ENCODE assay signal across 8 cellular contexts in the genomic region with DNA sequence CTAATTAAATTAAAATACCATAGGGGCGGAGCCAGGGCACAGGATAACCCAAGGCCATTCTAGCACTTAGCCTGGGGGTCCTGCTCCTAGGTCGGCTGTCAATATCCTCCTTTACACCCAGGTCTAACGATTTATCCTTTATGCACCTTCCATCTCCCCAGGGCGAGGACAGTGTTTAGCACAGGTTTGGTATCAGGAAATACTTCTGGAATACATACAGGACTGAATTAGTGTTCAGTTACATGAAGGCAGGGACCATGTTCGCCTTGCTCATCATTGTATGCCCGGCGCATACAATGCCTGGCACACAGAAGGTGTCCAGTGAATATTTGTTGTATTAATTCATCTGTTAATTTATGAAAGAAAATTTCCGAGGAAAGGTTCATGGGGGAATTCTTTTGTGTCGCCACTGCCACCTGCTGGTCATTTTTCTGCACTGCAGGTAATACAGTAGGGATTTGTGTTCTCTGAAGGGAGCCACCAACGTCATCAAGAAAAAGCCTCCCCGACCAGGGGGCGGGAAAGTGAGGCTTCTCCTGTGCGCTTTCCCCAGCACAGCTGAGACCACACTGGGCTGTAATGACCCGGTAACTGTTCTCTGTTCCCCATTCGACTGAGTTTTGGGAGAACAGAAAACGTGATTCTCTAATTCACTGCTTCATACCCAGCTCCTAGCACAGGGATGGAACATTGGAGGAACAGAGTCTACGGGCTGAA.
DNase-seq lines count a peak whose midpoint lies in the region; ATAC-seq and TF ChIP-seq lines count a peak whose summit lies in the region.

No MANE protein-coding gene starts in this region.

- 6% methylated on average over 16 of the region's 17 CpGs for WGBS in right lobe of liver (ENCODE audit: insufficient coverage, low coverage, low lambda C conversion rate, missing lambda C conversion rate)

- H3K4me3 ChIP-seq in HEK293 (ENCODE audit: low read depth, low read length) (peak overlapping the region; percentile 15), right lobe of liver (no peak overlapping the region)

- intact Hi-C loops in right lobe of liver (cut with DNase I): loop anchor here in 1 of 2 donors (10.0 kb wide), 1 partner anchor 304 kb away; no protein-coding TSS in a partner anchor

- peak; percentile 63 to 80 (median 72) for ATAC-seq in right lobe of liver
- no peak for ATAC-seq in GM18517 (IDR thresholded peaks at IDR 0.05; ENCODE audit: unreplicated experiment)

- peak; percentile 36 to 40 for DNase-seq in AML-193 (lab: John Stamatoyannopoulos, UW)
- peak; percentile 21 for DNase-seq in NCI-H526 treated with DMSO at 0.1 percent for 48 hours (lab: John Stamatoyannopoulos, UW)
- DNase-seq in activated CD4-positive, alpha-beta T cell treated with anti-CD3 and anti-CD28 coated beads, Interleukin-2, amount 50 U/mL, for 48 hours: peak; percentile 74 to 79
- DNase-seq in effector CD4-positive, alpha-beta T cell: peak; percentile 50
- peak in 2 of 3 donors; percentile 38 to 60 for DNase-seq in right lobe of liver
- peak; percentile 17 to 47 (median 38) for DNase-seq in stimulated activated CD4-positive, alpha-beta T cell treated with anti-CD3 and anti-CD28 coated beads, TNF-alpha, amount 100 ng/mL, for 1 hour (ENCODE audit: low read depth in 3 of 3, low spot score in 1 of 3)

- POLR2A ChIA-PET in HEK293 (lab: Yijun Ruan, JAX): interaction anchor here (0.9 kb wide), 1 partner anchor 123 kb away, joined by 3 read pairs; a partner anchor contains a TSS

- H3K36me3 ChIP-seq in HEK293 (ENCODE audit: control insufficient read depth in 2 of 2, insufficient read depth in 1 of 2, low read length in 2 of 2): no peaks in the 10 kb centered on the region
- H3K36me3 ChIP-seq in right lobe of liver: no peaks in the 10 kb centered on the region

- H3K27ac ChIP-seq in HEK293 (ENCODE audit: extremely low read depth, low read depth, low read length) (no peak overlapping the region), right lobe of liver (no peak overlapping the region)

- TF ChIP-seq CTCF in HEK293 (tag by site-specific recombination; IDR thresholded peaks at IDR 0.05) (peak; percentile 39; the same call in 1 of the 2 replicates), right lobe of liver (IDR thresholded peaks at IDR 0.05) (peak; percentile 66 to 96 (median 90))

- peaks cover 0 to 3% of the 10 kb centered on the region in 2 donors for H3K27me3 ChIP-seq in right lobe of liver

- H3K4me1 ChIP-seq in HEK293 (ENCODE audit: control insufficient read depth, insufficient read depth, low read length) (no peaks in the 10 kb centered on the region), right lobe of liver (peaks cover 0 to 4% (median 0%) of the 10 kb centered on the region in 4 donors)

- CTCF ChIA-PET in HEK293 (lab: Yijun Ruan, JAX): interaction anchor here (0.6 to 12.1 kb wide), 23 partner anchors 8 to 1500 kb away, joined by 3 to 226 read pairs (median 4); no protein-coding TSS in a partner anchor

- H3K9me3 ChIP-seq in HEK293 (ENCODE audit: control insufficient read depth, insufficient read depth, low read depth, low read length): no peaks in the 10 kb centered on the region
- H3K9me3 ChIP-seq in right lobe of liver: no peaks in the 10 kb centered on the region

- TF ChIP-seq POLR2A in right lobe of liver (IDR thresholded peaks at IDR 0.05): no peak

TF ChIP-seq in HEK293, 187 proteins besides CTCF, POLR2A, EP300 and RAD21 (continues in another document):
- TF ChIP-seq ZBTB17 (tag by site-specific recombination; IDR thresholded peaks at IDR 0.05): peak; percentile 88
- TF ChIP-seq ZNF830 (tag by site-specific recombination; IDR thresholded peaks at IDR 0.05; ENCODE audit: low read depth): no peak
- TF ChIP-seq, protein P1, sequence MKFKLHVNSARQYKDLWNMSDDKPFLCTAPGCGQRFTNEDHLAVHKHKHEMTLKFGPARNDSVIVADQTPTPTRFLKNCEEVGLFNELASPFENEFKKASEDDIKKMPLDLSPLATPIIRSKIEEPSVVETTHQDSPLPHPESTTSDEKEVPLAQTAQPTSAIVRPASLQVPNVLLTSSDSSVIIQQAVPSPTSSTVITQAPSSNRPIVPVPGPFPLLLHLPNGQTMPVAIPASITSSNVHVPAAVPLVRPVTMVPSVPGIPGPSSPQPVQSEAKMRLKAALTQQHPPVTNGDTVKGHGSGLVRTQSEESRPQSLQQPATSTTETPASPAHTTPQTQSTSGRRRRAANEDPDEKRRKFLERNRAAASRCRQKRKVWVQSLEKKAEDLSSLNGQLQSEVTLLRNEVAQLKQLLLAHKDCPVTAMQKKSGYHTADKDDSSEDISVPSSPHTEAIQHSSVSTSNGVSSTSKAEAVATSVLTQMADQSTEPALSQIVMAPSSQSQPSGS (tag by site-specific recombination; IDR thresholded peaks at IDR 0.05; ENCODE audit: low read depth): 0 out of 2 replicates have a peak, but pooled peaks have one; percentile 14
- TF ChIP-seq ZBTB21 (tag by site-specific recombination; IDR thresholded peaks at IDR 0.05): peak; percentile 40; the same call in 1 of the 2 replicates
- no peak for TF ChIP-seq ZNF169 (tag by site-specific recombination; IDR thresholded peaks at IDR 0.05)
- no peak for TF ChIP-seq SCRT2 (tag by site-specific recombination; IDR thresholded peaks at IDR 0.05)
- TF ChIP-seq ZNF248 (tag by site-specific recombination; IDR thresholded peaks at IDR 0.05): no peak
- TF ChIP-seq, protein P2, sequence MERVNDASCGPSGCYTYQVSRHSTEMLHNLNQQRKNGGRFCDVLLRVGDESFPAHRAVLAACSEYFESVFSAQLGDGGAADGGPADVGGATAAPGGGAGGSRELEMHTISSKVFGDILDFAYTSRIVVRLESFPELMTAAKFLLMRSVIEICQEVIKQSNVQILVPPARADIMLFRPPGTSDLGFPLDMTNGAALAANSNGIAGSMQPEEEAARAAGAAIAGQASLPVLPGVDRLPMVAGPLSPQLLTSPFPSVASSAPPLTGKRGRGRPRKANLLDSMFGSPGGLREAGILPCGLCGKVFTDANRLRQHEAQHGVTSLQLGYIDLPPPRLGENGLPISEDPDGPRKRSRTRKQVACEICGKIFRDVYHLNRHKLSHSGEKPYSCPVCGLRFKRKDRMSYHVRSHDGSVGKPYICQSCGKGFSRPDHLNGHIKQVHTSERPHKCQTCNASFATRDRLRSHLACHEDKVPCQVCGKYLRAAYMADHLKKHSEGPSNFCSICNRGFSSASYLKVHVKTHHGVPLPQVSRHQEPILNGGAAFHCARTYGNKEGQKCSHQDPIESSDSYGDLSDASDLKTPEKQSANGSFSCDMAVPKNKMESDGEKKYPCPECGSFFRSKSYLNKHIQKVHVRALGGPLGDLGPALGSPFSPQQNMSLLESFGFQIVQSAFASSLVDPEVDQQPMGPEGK (tag by site-specific recombination; IDR thresholded peaks at IDR 0.05): 0 out of 2 replicates have a peak, but pooled peaks have one; percentile 21
- no peak for TF ChIP-seq ZNF747 (tag by site-specific recombination; IDR thresholded peaks at IDR 0.05)
- TF ChIP-seq SALL2 (tag by site-specific recombination; IDR thresholded peaks at IDR 0.05; ENCODE audit: borderline replicate concordance): no peak
- no peak for TF ChIP-seq ZNF155 (tag by site-specific recombination; IDR thresholded peaks at IDR 0.05)
- no peak for TF ChIP-seq ZXDB (tag by site-specific recombination; IDR thresholded peaks at IDR 0.05)
- TF ChIP-seq ZNF624 (tag by site-specific recombination; IDR thresholded peaks at IDR 0.05): no peak
- TF ChIP-seq ZNF473 (tag by site-specific recombination; IDR thresholded peaks at IDR 0.05): no peak
- TF ChIP-seq ZNF19 (tag by site-specific recombination; IDR thresholded peaks at IDR 0.05; ENCODE audit: low read depth): no peak
- TF ChIP-seq ZBTB1 (tag by site-specific recombination; IDR thresholded peaks at IDR 0.05): no peak
- TF ChIP-seq, protein P3, sequence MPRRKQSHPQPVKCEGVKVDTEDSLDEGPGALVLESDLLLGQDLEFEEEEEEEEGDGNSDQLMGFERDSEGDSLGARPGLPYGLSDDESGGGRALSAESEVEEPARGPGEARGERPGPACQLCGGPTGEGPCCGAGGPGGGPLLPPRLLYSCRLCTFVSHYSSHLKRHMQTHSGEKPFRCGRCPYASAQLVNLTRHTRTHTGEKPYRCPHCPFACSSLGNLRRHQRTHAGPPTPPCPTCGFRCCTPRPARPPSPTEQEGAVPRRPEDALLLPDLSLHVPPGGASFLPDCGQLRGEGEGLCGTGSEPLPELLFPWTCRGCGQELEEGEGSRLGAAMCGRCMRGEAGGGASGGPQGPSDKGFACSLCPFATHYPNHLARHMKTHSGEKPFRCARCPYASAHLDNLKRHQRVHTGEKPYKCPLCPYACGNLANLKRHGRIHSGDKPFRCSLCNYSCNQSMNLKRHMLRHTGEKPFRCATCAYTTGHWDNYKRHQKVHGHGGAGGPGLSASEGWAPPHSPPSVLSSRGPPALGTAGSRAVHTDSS (tag by site-specific recombination; IDR thresholded peaks at IDR 0.05): no peak
- no peak for TF ChIP-seq ZNF184 (tag by site-specific recombination; IDR thresholded peaks at IDR 0.05)
- peak; percentile 69 for TF ChIP-seq ZNF629 (tag by site-specific recombination; IDR thresholded peaks at IDR 0.05)
- TF ChIP-seq ZNF776 (tag by site-specific recombination; IDR thresholded peaks at IDR 0.05; ENCODE audit: borderline replicate concordance): no peak
- TF ChIP-seq YY1 (tag by site-specific recombination; IDR thresholded peaks at IDR 0.05): no peak
- TF ChIP-seq, protein P4, sequence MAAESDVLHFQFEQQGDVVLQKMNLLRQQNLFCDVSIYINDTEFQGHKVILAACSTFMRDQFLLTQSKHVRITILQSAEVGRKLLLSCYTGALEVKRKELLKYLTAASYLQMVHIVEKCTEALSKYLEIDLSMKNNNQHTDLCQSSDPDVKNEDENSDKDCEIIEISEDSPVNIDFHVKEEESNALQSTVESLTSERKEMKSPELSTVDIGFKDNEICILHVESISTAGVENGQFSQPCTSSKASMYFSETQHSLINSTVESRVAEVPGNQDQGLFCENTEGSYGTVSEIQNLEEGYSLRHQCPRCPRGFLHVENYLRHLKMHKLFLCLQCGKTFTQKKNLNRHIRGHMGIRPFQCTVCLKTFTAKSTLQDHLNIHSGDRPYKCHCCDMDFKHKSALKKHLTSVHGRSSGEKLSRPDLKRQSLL (tag by site-specific recombination; IDR thresholded peaks at IDR 0.05): no peak
- TF ChIP-seq ZNF121 (tag by site-specific recombination; IDR thresholded peaks at IDR 0.05): no peak
- TF ChIP-seq ZNF549 (tag by site-specific recombination; IDR thresholded peaks at IDR 0.05): no peak

Comparison
In these comparisons a context has a peak if more than half of its experiments do, and no peak if none do; other contexts are left out.
1. DNase-seq: peak in every context shown above with its lines; median percentile 76 in activated CD4-positive, alpha-beta T cell treated with anti-CD3 and anti-CD28 coated beads, Interleukin-2, amount 50 U/mL, for 48 hours; 50 in effector CD4-positive, alpha-beta T cell; 49 in right lobe of liver; 38 in AML-193; 38 in stimulated activated CD4-positive, alpha-beta T cell treated with anti-CD3 and anti-CD28 coated beads, TNF-alpha, amount 100 ng/mL, for 1 hour; 21 in NCI-H526 treated with DMSO at 0.1 percent for 48 hours.